22 cellular contexts compared by ENCODE assay signal in the genomic region with DNA sequence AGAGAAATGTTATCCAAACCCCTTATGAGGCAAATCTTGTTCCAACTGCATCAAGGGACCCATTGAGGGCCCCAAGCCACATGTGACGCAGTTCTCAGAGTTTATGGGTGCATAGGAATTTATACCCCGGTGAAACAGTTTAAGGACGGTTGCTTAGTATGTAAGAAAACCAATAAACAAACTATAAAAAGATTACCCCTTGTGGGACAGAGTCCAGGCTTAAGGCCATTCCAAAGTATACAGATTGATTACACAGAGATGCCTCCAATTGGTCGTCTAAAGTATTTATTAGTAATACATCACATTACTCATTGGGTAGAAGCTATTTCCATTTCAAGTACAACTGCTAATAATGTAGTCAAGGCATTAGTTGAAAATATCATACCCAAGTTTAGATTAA.
"Had no signal": no experiment of that assay in that cellular context is flagged by ENCODE, and none has a peak within 500 bp of the region (broad histone marks: within the 10 kb centered on the region; RNA-seq: fewer than 3 reads in every experiment).

No MANE protein-coding gene starts in this region.

- ATAC-seq: effector memory CD8-positive, alpha-beta T cell; gastroesophageal sphincter; heart left ventricle; left cardiac atrium; left lung; natural killer cell; psoas muscle; right cardiac atrium; stimulated activated naive CD8-positive, alpha-beta T cell treated with anti-CD3 and anti-CD28 coated beads, Interleukin-15, amount 100 ng/mL, for 72 hours had no signal

- H3K4me1 ChIP-seq: gastroesophageal sphincter, heart left ventricle, left lung, psoas muscle, sigmoid colon, suprapubic skin, transverse colon had no signal

- H3K27ac Mint-ChIP-seq: effector memory CD8-positive, alpha-beta T cell; natural killer cell; stimulated activated naive CD8-positive, alpha-beta T cell treated with anti-CD3 and anti-CD28 coated beads, Interleukin-15, amount 100 ng/mL, for 72 hours had no signal

- H3K27me3 ChIP-seq: gastroesophageal sphincter, heart left ventricle, left lung, ovary, sigmoid colon, suprapubic skin, transverse colon had no signal

- H3K36me3 ChIP-seq: gastroesophageal sphincter, heart left ventricle, left lung, ovary, sigmoid colon, suprapubic skin, transverse colon had no signal

- H3K9me3 ChIP-seq: ovary, psoas muscle, sigmoid colon, suprapubic skin, transverse colon had no signal

- H3K36me3 Mint-ChIP-seq: natural killer cell had no signal

- DNase-seq: cortex of kidney; effector memory CD8-positive, alpha-beta T cell; foreskin fibroblast; heart left ventricle; hippocampal formation; left cardiac atrium; left lung; natural killer cell; occipital lobe; ovary; posterior cingulate gyrus; psoas muscle; right cardiac atrium; sigmoid colon; stimulated activated CD4-positive, alpha-beta T cell treated with anti-CD3 and anti-CD28 coated beads, Interleukin-1b, Interleukin-23, amount 100 ng/mL, for 48 hours; stimulated activated CD4-positive, alpha-beta T cell treated with anti-CD3 and anti-CD28 coated beads, Interleukin-4, amount 100 ng/mL, for 1 hour; stimulated activated CD8-positive, alpha-beta memory T cell treated with anti-CD3 and anti-CD28 coated beads, Interleukin-4, amount 100 ng/mL, for 48 hours; stimulated activated naive CD4-positive, alpha-beta T cell; stimulated activated naive CD8-positive, alpha-beta T cell treated with anti-CD3 and anti-CD28 coated beads, Interleukin-15, amount 100 ng/mL, for 72 hours; transverse colon had no signal

- H3K4me3 ChIP-seq: gastroesophageal sphincter, heart left ventricle, left lung, ovary, psoas muscle, sigmoid colon, suprapubic skin, transverse colon had no signal

- H3K27ac ChIP-seq: gastroesophageal sphincter, heart left ventricle, left lung, ovary, psoas muscle, sigmoid colon, suprapubic skin, transverse colon had no signal

- H3K27me3 Mint-ChIP-seq: effector memory CD8-positive, alpha-beta T cell; stimulated activated naive CD8-positive, alpha-beta T cell treated with anti-CD3 and anti-CD28 coated beads, Interleukin-15, amount 100 ng/mL, for 72 hours had no signal

- H3K4me1 Mint-ChIP-seq: natural killer cell; stimulated activated naive CD8-positive, alpha-beta T cell treated with anti-CD3 and anti-CD28 coated beads, Interleukin-15, amount 100 ng/mL, for 72 hours had no signal

- H3K4me3 Mint-ChIP-seq: effector memory CD8-positive, alpha-beta T cell; natural killer cell; stimulated activated naive CD8-positive, alpha-beta T cell treated with anti-CD3 and anti-CD28 coated beads, Interleukin-15, amount 100 ng/mL, for 72 hours had no signal
